Comparison of ENCODE assay signal across 1 cellular context in the genomic region with DNA sequence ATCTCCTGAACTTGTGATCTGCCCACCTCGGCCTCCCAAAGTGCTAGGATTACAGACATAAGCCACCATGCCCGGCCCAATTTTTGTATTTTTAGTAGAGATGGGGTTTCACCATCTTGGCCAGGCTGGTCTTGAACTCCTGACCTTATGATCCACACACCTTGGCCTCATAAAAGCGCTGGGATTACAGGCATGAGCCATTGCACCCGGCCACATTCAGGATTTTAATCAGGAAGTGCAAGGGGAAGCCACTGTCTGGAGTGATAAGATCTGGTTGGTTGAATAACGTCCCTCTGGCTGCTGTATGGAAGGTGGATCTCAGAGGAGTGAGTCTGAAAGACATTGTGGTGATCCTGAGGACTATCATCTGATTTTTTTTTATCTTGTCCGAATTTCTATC.
TF ChIP-seq lines count a peak whose summit lies in the region.

No MANE protein-coding gene starts in this region.

TF ChIP-seq in HepG2, 621 proteins besides CTCF, POLR2A, EP300 and RAD21:
- 0 out of 2 replicates have a peak, but pooled peaks have one; percentile 3 for TF ChIP-seq SNAI1 (CRISPR knock-in tag; IDR thresholded peaks at IDR 0.05; ENCODE audit: borderline replicate concordance)
- peak; percentile 42; the same call in 1 of the 2 replicates for TF ChIP-seq RBFOX2 (IDR thresholded peaks at IDR 0.05; ENCODE audit: low read depth, low read length)
